1 cellular context compared by ENCODE assay signal in genomic region chr10:1074063-1074747, GRCh38.
TF ChIP-seq lines count a peak whose summit lies in the region.

No MANE protein-coding gene starts in this region.

TF ChIP-seq in GM23338, 12 proteins besides CTCF, POLR2A, EP300 and RAD21 (continued from another document):
- TF ChIP-seq ZNF462 (CRISPR knock-in tag; IDR thresholded peaks at IDR 0.05) (no peak), ZNF331 (CRISPR knock-in tag; IDR thresholded peaks at IDR 0.05; ENCODE audit: low read depth) (no peak), REST (IDR thresholded peaks at IDR 0.05; ENCODE audit: unreplicated experiment) (no peak), EZH2 (IDR thresholded peaks at IDR 0.05; ENCODE audit: low read depth, unreplicated experiment) (no peak), ETS1 (IDR thresholded peaks at IDR 0.05) (no peak), JUNB (IDR thresholded peaks at IDR 0.05; ENCODE audit: unreplicated experiment) (no peak), EZH2phosphoT487 (IDR thresholded peaks at IDR 0.05; ENCODE audit: unreplicated experiment) (no peak)
